8 cellular contexts compared by ENCODE assay signal in the genomic region with DNA sequence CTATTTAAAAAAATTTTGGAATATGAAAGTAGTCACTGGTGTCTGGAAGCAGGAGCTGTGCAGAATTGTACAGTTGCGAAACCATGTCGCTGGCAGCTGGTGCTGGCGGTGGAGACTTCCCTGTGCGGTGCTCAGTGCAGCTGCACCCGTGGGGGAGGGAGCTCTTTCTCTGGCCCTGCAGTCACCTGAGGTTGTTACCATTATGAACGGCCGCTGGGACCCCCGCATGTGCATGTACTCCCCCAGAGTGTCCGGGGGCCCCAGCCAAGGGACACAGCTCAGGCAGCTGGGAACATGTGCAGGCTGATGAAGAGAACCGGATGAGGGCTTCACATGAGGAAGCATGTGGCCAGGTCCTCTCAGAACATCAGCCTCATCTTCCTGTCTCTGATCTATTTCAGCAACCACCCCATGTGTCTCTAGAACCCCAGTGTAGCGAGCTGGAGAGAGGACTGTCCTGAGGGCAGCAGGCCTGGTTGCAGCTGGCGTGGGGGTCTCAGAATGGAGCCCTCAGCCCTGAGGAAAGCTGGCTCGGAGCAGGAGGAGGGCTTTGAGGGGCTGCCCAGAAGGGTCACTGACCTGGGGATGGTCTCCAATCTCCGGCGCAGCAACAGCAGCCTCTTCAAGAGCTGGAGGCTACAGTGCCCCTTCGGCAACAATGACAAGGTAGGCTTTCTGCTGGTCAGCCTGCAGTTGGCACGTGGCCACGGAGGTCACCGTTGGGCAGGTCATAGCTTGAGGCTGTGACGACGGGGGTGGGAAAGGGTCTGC. TPM values are rescaled to one million over a fixed set of nuclear protein-coding genes. Genes with fewer than 3 reads are reported as not detected.
A peak's percentile ranks its signal among the peaks of the same experiment; 100 is the strongest.
DNase-seq lines count a peak whose midpoint lies in the region; ATAC-seq and TF ChIP-seq lines count a peak whose summit lies in the region.

A gene (plus strand): TSS at position 422 of the 771 bp plus-strand sequence. CDS start 80 bp downstream, at position 502.

- ATAC-seq in HG03442 (IDR thresholded peaks at IDR 0.05; ENCODE audit: unreplicated experiment) (no peak), HG02588 (IDR thresholded peaks at IDR 0.05; ENCODE audit: unreplicated experiment) (no peak)

- peak; percentile 84 for DNase-seq in activated CD8-positive, alpha-beta memory T cell treated with anti-CD3 and anti-CD28 coated beads for 24 hours
- DNase-seq in activated CD8-positive, alpha-beta memory T cell treated with anti-CD3 and anti-CD28 coated beads, Interleukin-2, amount 50 U/mL, for 48 hours: no peak
- DNase-seq in SIG-M5 treated with dmso at 0.1 percent for 504 hours (lab: John Stamatoyannopoulos, UW; ENCODE audit: unreplicated experiment): peak; percentile 100
- no peak for DNase-seq in esophagus muscularis mucosa (ENCODE audit: extremely low spot score)
- DNase-seq in cerebellum (ENCODE audit: low spot score): no peak

- peaks cover 0 to 60% (median 10%) of the 10 kb centered on the region in 4 donors for H3K27me3 ChIP-seq in esophagus muscularis mucosa

- TF ChIP-seq POLR2A in esophagus muscularis mucosa (IDR thresholded peaks at IDR 0.05; ENCODE audit: low read depth): no peak

- H3K4me1 ChIP-seq in esophagus muscularis mucosa: peaks cover 0 to 18% (median 8%) of the 10 kb centered on the region in 4 donors

- H3K4me3 ChIP-seq in esophagus muscularis mucosa (peak within 1 kb of the TSS; percentile 18 to 38 (median 21)), skin epidermis (peak within 1 kb of the TSS in 6 of 7 experiments; percentile 9 to 22 (median 12))

- no peaks in the 10 kb centered on the region for H3K36me3 ChIP-seq in esophagus muscularis mucosa

- intact Hi-C loops in esophagus muscularis mucosa (cut with DNase I): no loop called here

- peak within 1 kb of the TSS in 2 of 4 donors; percentile 58 to 59 for H3K27ac ChIP-seq in esophagus muscularis mucosa (replicated peaks in 1 of 4)
- peak within 1 kb of the TSS in 15 of 21 experiments; percentile 7 to 83 (median 41) for H3K27ac ChIP-seq in skin epidermis

- WGBS in esophagus muscularis mucosa: 55% methylated on average over 13 of the region's 21 CpGs

- no peak for TF ChIP-seq EP300 in esophagus muscularis mucosa (IDR thresholded peaks at IDR 0.05)

- TF ChIP-seq CTCF in esophagus muscularis mucosa (IDR thresholded peaks at IDR 0.05): no peak

- H3K9me3 ChIP-seq in esophagus muscularis mucosa: no peaks in the 10 kb centered on the region

RNA-seq across cellular contexts. Expression of the gene that starts here (rescaled TPM):
- total RNA-seq in esophagus muscularis mucosa (1 to 10 TPM; 1.6 to 3.5 (median 2.7) TPM), cerebellum (4.0 TPM)

Comparison
In these comparisons a context has a peak if more than half of its experiments do, and no peak if none do; other contexts are left out.
1. DNase-seq: peak in activated CD8-positive, alpha-beta memory T cell treated with anti-CD3 and anti-CD28 coated beads for 24 hours (single experiment) and SIG-M5 treated with dmso at 0.1 percent for 504 hours (single experiment); none in activated CD8-positive, alpha-beta memory T cell treated with anti-CD3 and anti-CD28 coated beads, Interleukin-2, amount 50 U/mL, for 48 hours (single experiment), esophagus muscularis mucosa (single experiment) and cerebellum (single experiment).